In genomic region chr9:98879958-98880300, GRCh38 we compare ENCODE assay signal across 28 cellular contexts.
DNase-seq lines count a peak whose midpoint lies in the region; ATAC-seq, FAIRE-seq and TF ChIP-seq lines count a peak whose summit lies in the region.
"Had no signal": no experiment of that assay in that cellular context is flagged by ENCODE, and none has a peak within 500 bp of the region (broad histone marks: within the 10 kb centered on the region; RNA-seq: fewer than 3 reads in every experiment).

No MANE protein-coding gene starts in this region.

- H3K27ac ChIP-seq in K562 (ENCODE audit: extremely low read depth, low read depth, low read length) (no peak overlapping the region), ovary (peak overlapping the region; percentile 41 to 60)
- H3K27ac ChIP-seq: HL-60, neutrophil had no signal

- no peaks in the 10 kb centered on the region for H3K9me1 ChIP-seq in K562 (ENCODE audit: control insufficient read depth, insufficient read depth, low read length)

- FAIRE-seq in K562 (lab: Jason Lieb, UNC), result no peak
- FAIRE-seq: colon, D721Med, small intestine, urothelium cell line had no signal

- H3K27me3 ChIP-seq in K562 (ENCODE audit: control insufficient read depth in 2 of 2, insufficient read depth in 2 of 2, low read length in 2 of 2), result no peaks in the 10 kb centered on the region
- no peaks in the 10 kb centered on the region for H3K27me3 ChIP-seq in ovary

- H3K79me2 ChIP-seq in K562 (ENCODE audit: control insufficient read depth, insufficient read depth, low read length), result no peaks in the 10 kb centered on the region

- no peak overlapping the region for H3K9ac ChIP-seq in K562 (ENCODE audit: insufficient read depth in 1 of 2, low read depth in 2 of 2, low read length in 2 of 2)

- no peaks in the 10 kb centered on the region for H3K9me3 ChIP-seq in K562 (replicated peaks; ENCODE audit: control insufficient read depth, insufficient read depth, low read depth, low read length)
- H3K9me3 ChIP-seq in ovary, result no peaks in the 10 kb centered on the region
- H3K9me3 ChIP-seq: neutrophil had no signal

- H3K4me3 ChIP-seq in K562 (no peak overlapping the region), ovary (no peak overlapping the region)

- no peak overlapping the region for H3K27ac Mint-ChIP-seq in HFFc6
- H3K27ac Mint-ChIP-seq: activated CD4-positive, alpha-beta memory T cell treated with anti-CD3 and anti-CD28 coated beads, Interleukin-2, amount 10 ng/mL, durations not matched to agents 7 days and 5 days; activated naive CD4-positive, alpha-beta T cell treated with anti-CD3 and anti-CD28 coated beads, Interleukin-2, amount 50 U/mL, for 24 hours; B cell; CD4-positive, alpha-beta memory T cell; H9; mesothelial cell of epicardium had no signal

- WGBS in K562 (ENCODE audit: insufficient coverage, low coverage, missing lambda C conversion rate), result 23% methylated on average over 7 of the region's 8 CpGs
- WGBS in ovary, 3 donors, result 5 to 13% (median 9%) methylated on average over 8 of the region's 8 CpGs

- H3K4me2 ChIP-seq in K562 (ENCODE audit: insufficient read depth, low read length), result no peak overlapping the region

- TF ChIP-seq EP300 in K562 (IDR thresholded peaks at IDR 0.05; ENCODE audit: low read length) (no peak), ovary (IDR thresholded peaks at IDR 0.05) (no peak)

- H3K4me1 ChIP-seq in K562 (replicated peaks in 1 of 2; ENCODE audit: control insufficient read depth in 2 of 2, insufficient read depth in 2 of 2, low read length in 2 of 2), result peaks cover 0 to 1% of the 10 kb centered on the region in 2 experiments; a peak in 2 of 5 replicates
- H3K4me1 ChIP-seq in ovary (ENCODE audit: insufficient read depth), result peaks cover 29% of the 10 kb centered on the region

- peaks cover 21% of the 10 kb centered on the region for H3K4me1 Mint-ChIP-seq in HFFc6 (ENCODE audit: low read depth)
- H3K4me1 Mint-ChIP-seq: activated CD4-positive, alpha-beta memory T cell treated with anti-CD3 and anti-CD28 coated beads, Interleukin-2, amount 10 ng/mL, durations not matched to agents 7 days and 5 days; activated naive CD4-positive, alpha-beta T cell treated with anti-CD3 and anti-CD28 coated beads, Interleukin-2, amount 50 U/mL, for 24 hours; B cell; CD4-positive, alpha-beta memory T cell; H9 had no signal

- TF ChIP-seq CTCF in K562 (IDR thresholded peaks at IDR 0.05 in 2 of 3, conservative IDR thresholded peaks at IDR 0.05 in 1 of 3; ENCODE audit: insufficient read depth in 2 of 3, low read depth in 1 of 3, low read length in 3 of 3) (no peak), ovary (IDR thresholded peaks at IDR 0.05) (no peak), HFFc6 (IDR thresholded peaks at IDR 0.05) (no peak)

- intact Hi-C loops in K562 (cut with micrococcal nuclease), result no loop called here
- intact Hi-C loops in left cardiac atrium (cut with DNase I), result no loop called here
- intact Hi-C loops in ovary (cut with DNase I), result loop anchor here in 1 of 4 donors (5.0 kb wide), 1 partner anchor 47 kb away; no protein-coding TSS in a partner anchor

- DNase-seq in K562 (ENCODE audit: extremely low read depth in 1 of 4, low spot score in 3 of 4) (no peak), left cardiac atrium (no peak), ovary (peak in 4 of 5 donors; percentile 53 to 77 (median 54)), ureter (ENCODE audit: low spot score) (peak; percentile 59), NCI-H345 treated with DMSO at 0.1 percent for 48 hours (lab: John Stamatoyannopoulos, UW; ENCODE audit: unreplicated experiment) (no peak), NCI-H82 (lab: John Stamatoyannopoulos, UW) (no peak), HFFc6 (no peak), SHP77 (lab: John Stamatoyannopoulos, UW) (no peak)
- DNase-seq: activated CD4-positive, alpha-beta memory T cell treated with anti-CD3 and anti-CD28 coated beads, Interleukin-2, amount 10 ng/mL, durations not matched to agents 7 days and 5 days; activated CD4-positive, CD25-positive, alpha-beta regulatory T cell treated with anti-CD3 and anti-CD28 coated beads, Interleukin-2, amount 50 U/mL, for 72 hours; CD4-positive, alpha-beta memory T cell; effector CD8-positive, alpha-beta T cell; H9; Karpas-422; NCI-H2029 treated with DMSO at 0.1 percent for 48 hours; NCI-H524 treated with DMSO at 0.1 percent for 48 hours; NK-92 treated with Interleukin-12 subunit alpha and Interleukin-12 subunit beta, amount 100 ng/mL, for 24 hours; stimulated activated naive CD4-positive, alpha-beta T cell had no signal

- POLR2A ChIA-PET in K562 (lab: Yijun Ruan, JAX), result interaction anchor here (0.8 to 0.9 kb wide), 2 partner anchors 13 to 31 kb away, joined by 3 to 4 read pairs; no protein-coding TSS in a partner anchor

- H3K36me3 ChIP-seq in K562 (ENCODE audit: control insufficient read depth, insufficient read depth, low read length) (no peaks in the 10 kb centered on the region), ovary (no peaks in the 10 kb centered on the region)
- H3K36me3 ChIP-seq: neutrophil had no signal

- H3K4me3 Mint-ChIP-seq in HFFc6, result no peak overlapping the region
- H3K4me3 Mint-ChIP-seq: activated CD4-positive, alpha-beta memory T cell treated with anti-CD3 and anti-CD28 coated beads, Interleukin-2, amount 10 ng/mL, durations not matched to agents 7 days and 5 days; activated naive CD4-positive, alpha-beta T cell treated with anti-CD3 and anti-CD28 coated beads, Interleukin-2, amount 50 U/mL, for 24 hours; B cell; CD4-positive, alpha-beta memory T cell; H9; mesothelial cell of epicardium had no signal

- ATAC-seq in K562, result no peak
- peak; percentile 38 to 64 for ATAC-seq in left cardiac atrium
- ATAC-seq: SK-N-SH treated with all-trans-retinoic acid at 6 μM for 48 hours had no signal

- peak overlapping the region; percentile 36; the same call in 1 of the 2 replicates for H2AFZ ChIP-seq in K562 (ENCODE audit: low read depth, low read length)

- no TSS peak for BruUV-seq in K562 (replicated peaks; lab: Mats Ljungman, UMichigan)

- H3K27me3 Mint-ChIP-seq in HFFc6 (ENCODE audit: insufficient read depth), result peaks cover 22% of the 10 kb centered on the region

- TF ChIP-seq POLR2A in K562 (conservative IDR thresholded peaks at IDR 0.05) (no peak), ovary (IDR thresholded peaks at IDR 0.05) (no peak)

- H3K9me3 Mint-ChIP-seq in HFFc6, result no peaks in the 10 kb centered on the region
- H3K9me3 Mint-ChIP-seq: activated CD4-positive, alpha-beta memory T cell treated with anti-CD3 and anti-CD28 coated beads, Interleukin-2, amount 10 ng/mL, durations not matched to agents 7 days and 5 days; activated naive CD4-positive, alpha-beta T cell treated with anti-CD3 and anti-CD28 coated beads, Interleukin-2, amount 50 U/mL, for 24 hours; CD4-positive, alpha-beta memory T cell; H9; mesothelial cell of epicardium had no signal

- CTCF ChIA-PET in K562 (lab: Yijun Ruan, JAX; ENCODE audit: low intra/inter-chr PET ratio), result no interaction called here

- no peak for TF ChIP-seq RAD21 in K562 (CRISPR knock-in tag; conservative IDR thresholded peaks at IDR 0.05 in 1 of 2, IDR thresholded peaks at IDR 0.05 in 1 of 2)

- in situ Hi-C loops in K562 (cut with MboI), result no loop called here

- no peaks in the 10 kb centered on the region for H4K20me1 ChIP-seq in K562 (replicated peaks; ENCODE audit: control insufficient read depth, insufficient read depth, low read length)

- no peaks in the 10 kb centered on the region for H3K36me3 Mint-ChIP-seq in HFFc6 (ENCODE audit: low read depth)
- H3K36me3 Mint-ChIP-seq: activated naive CD4-positive, alpha-beta T cell treated with anti-CD3 and anti-CD28 coated beads, Interleukin-2, amount 50 U/mL, for 24 hours; CD4-positive, alpha-beta memory T cell; mesothelial cell of epicardium had no signal

TF ChIP-seq in K562, 482 proteins besides CTCF, POLR2A, EP300 and RAD21:
- no peak for TF ChIP-seq RBM14 (IDR thresholded peaks at IDR 0.05; ENCODE audit: borderline replicate concordance, insufficient read depth, low read depth, low read length)
- no peak for TF ChIP-seq ID3 (CRISPR knock-in tag; IDR thresholded peaks at IDR 0.05)
- no peak for TF ChIP-seq ID3 (tag; IDR thresholded peaks at IDR 0.05)
- TF ChIP-seq SIN3B (IDR thresholded peaks at IDR 0.05; ENCODE audit: low read depth), result no peak
- TF ChIP-seq TAF7 (tag; IDR thresholded peaks at IDR 0.05), result no peak
- TF ChIP-seq ZNF124 (CRISPR knock-in tag; IDR thresholded peaks at IDR 0.05), result no peak
- TF ChIP-seq MAFF (IDR thresholded peaks at IDR 0.05; ENCODE audit: low read length), result no peak

Comparison
In these comparisons a context has a peak if more than half of its experiments do, and no peak if none do; other contexts are left out.
1. DNase-seq: peak in ovary (4 of 5) and ureter (single experiment); none in K562 (0 of 4), left cardiac atrium (single experiment), NCI-H345 treated with DMSO at 0.1 percent for 48 hours (single experiment), NCI-H82 (single experiment), HFFc6 (single experiment) and SHP77 (0 of 2).